Comparison of ENCODE assay signal across 17 cellular contexts in the genomic region with DNA sequence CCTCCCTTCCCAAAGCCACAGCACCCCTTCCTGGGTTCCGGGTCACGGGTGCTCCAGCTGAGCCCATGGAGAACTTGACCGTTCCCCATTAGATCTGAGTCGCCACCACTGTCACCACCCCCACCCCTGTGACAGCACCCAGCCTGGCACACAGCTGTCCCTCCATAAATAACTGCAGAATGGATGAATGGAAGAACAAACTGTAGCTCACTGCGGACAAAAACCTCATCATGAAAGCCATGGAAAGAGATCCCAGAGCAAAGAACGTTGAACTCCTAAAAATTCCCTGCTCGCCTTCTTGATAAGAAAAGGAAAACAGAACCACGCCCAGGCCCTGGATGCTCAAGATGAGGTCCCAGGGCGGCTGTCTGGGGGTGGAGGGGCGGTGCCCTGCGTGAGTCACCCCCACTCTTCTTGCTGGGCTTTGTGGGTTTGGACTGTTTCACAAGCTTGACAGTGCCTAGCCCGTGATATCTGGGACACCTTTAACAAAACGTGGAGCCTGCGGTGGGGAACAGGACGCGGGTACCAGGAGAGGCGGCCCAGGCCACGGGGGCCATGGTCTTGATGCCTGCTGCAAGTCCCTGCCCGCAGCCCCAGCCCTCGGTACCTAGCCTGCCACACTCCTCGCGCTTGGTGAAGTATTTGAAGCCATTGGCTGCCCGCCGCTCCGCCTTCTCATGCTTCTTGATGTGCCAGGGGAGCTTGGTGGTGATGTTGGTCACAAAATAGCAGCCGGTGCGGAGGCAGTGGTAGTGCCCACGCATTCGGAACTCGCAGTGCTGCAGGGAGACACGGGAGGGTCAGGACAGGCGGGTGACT.
DNase-seq lines count a peak whose midpoint lies in the region; ATAC-seq and TF ChIP-seq lines count a peak whose summit lies in the region.
"Had no signal": no experiment of that assay in that cellular context is flagged by ENCODE, and none has a peak within 500 bp of the region (broad histone marks: within the 10 kb centered on the region; RNA-seq: fewer than 3 reads in every experiment).

No MANE protein-coding gene starts in this region.

- CTCF ChIA-PET in mammary epithelial cell (lab: Charles Lee; ENCODE audit: low non-redundant PET) = interaction anchor here (0.6 kb wide), 1 partner anchor 9 kb away, joined by 3 read pairs; no protein-coding TSS in a partner anchor

- no peak for TF ChIP-seq POLR2A in sigmoid colon (IDR thresholded peaks at IDR 0.05)

- H3K4me3 ChIP-seq in mammary epithelial cell (replicated peaks in 1 of 3; ENCODE audit: insufficient read depth in 1 of 3, low read depth in 2 of 3, low read length in 3 of 3) (no peak overlapping the region), sigmoid colon (no peak overlapping the region), MM.1S (ENCODE audit: low read length) (no peak overlapping the region)
- H3K4me3 ChIP-seq: GM23338 had no signal

- WGBS in mammary epithelial cell (ENCODE audit: low coverage, missing lambda C conversion rate) = 78% methylated on average over 21 of the region's 32 CpGs
- WGBS in sigmoid colon, 2 donors = 87 to 93% methylated on average over 32 of the region's 32 CpGs

- H3K36me3 Mint-ChIP-seq in naive thymus-derived CD8-positive, alpha-beta T cell = peaks cover 0 to 3% (median 0%) of the 10 kb centered on the region in 3 donors
- H3K36me3 Mint-ChIP-seq: natural killer cell treated with Interleukin-12 subunit alpha and Interleukin-12 subunit beta and Interleukin-15 and Interleukin-18, amount 100 ng/mL, for 72 hours had no signal

- DNase-seq in EL = peak; percentile 47
- DNase-seq in HT1080 (ENCODE audit: low read depth) = peak; percentile 56
- peak; percentile 72 for DNase-seq in mammary epithelial cell
- DNase-seq in sigmoid colon = no peak
- no peak for DNase-seq in MM.1S
- no peak for DNase-seq in naive thymus-derived CD8-positive, alpha-beta T cell
- DNase-seq in cardiac septum (ENCODE audit: low spot score) = no peak
- DNase-seq: activated CD8-positive, alpha-beta memory T cell treated with anti-CD3 and anti-CD28 coated beads, Interleukin-2, amount 50 U/mL, for 4 hours; cerebellar nuclear complex; NCI-H774; stimulated activated CD4-positive, alpha-beta T cell treated with anti-CD3 and anti-CD28 coated beads, Interleukin-2, amount 100 ng/mL, for 48 hours had no signal

- H3K9me3 ChIP-seq in mammary epithelial cell (replicated peaks; ENCODE audit: insufficient read depth, low read length) (no peaks in the 10 kb centered on the region), sigmoid colon (no peaks in the 10 kb centered on the region), MM.1S (replicated peaks; ENCODE audit: insufficient read depth, low read length) (no peaks in the 10 kb centered on the region)

- H3K36me3 ChIP-seq in mammary epithelial cell (ENCODE audit: insufficient read depth, low read length) (no peaks in the 10 kb centered on the region), sigmoid colon (peaks cover 17 to 78% (median 48%) of the 10 kb centered on the region in 4 donors), MM.1S (replicated peaks; ENCODE audit: insufficient read depth, low read length) (no peaks in the 10 kb centered on the region)

- no peaks in the 10 kb centered on the region for H3K27me3 ChIP-seq in mammary epithelial cell (ENCODE audit: insufficient read depth, low read length)
- H3K27me3 ChIP-seq in sigmoid colon = peaks cover 0 to under 1% (median 0%) of the 10 kb centered on the region in 3 donors
- H3K27me3 ChIP-seq in MM.1S (replicated peaks; ENCODE audit: insufficient read depth, low read length) = peaks cover 81% of the 10 kb centered on the region

- H3K4me3 Mint-ChIP-seq in naive thymus-derived CD8-positive, alpha-beta T cell = no peak overlapping the region
- H3K4me3 Mint-ChIP-seq: activated naive CD8-positive, alpha-beta T cell; CD4-positive, alpha-beta memory T cell; GM23338; natural killer cell treated with Interleukin-12 subunit alpha and Interleukin-12 subunit beta and Interleukin-15 and Interleukin-18, amount 100 ng/mL, for 72 hours; stimulated activated memory B cell treated with anti-CD40 and anti-IgM and Interleukin-4, amounts not matched to agents 10 μg/mL and 1 μg/mL and 100 μg/mL, for 72 hours had no signal

- in situ Hi-C loops in mammary epithelial cell (cut with MboI; ENCODE audit: low sequenced_read_pairs in 2 of 2) = no loop called here

- H3K79me2 ChIP-seq in mammary epithelial cell (ENCODE audit: insufficient read depth, low read length) = no peaks in the 10 kb centered on the region
- H3K79me2 ChIP-seq in MM.1S (ENCODE audit: low read length) = no peaks in the 10 kb centered on the region

- H4K20me1 ChIP-seq in mammary epithelial cell (ENCODE audit: insufficient read depth, low read length) = no peaks in the 10 kb centered on the region
- no peaks in the 10 kb centered on the region; the same call in 1 of the 2 replicates for H4K20me1 ChIP-seq in MM.1S (ENCODE audit: insufficient read depth, low read length)

- TF ChIP-seq CTCF in mammary epithelial cell (conservative IDR thresholded peaks at IDR 0.05 in 1 of 2, IDR thresholded peaks at IDR 0.05 in 1 of 2; ENCODE audit: extremely low read depth in 1 of 2, insufficient read depth in 1 of 2, low read depth in 1 of 2, low read length in 2 of 2) (no peak), sigmoid colon (IDR thresholded peaks at IDR 0.05) (no peak), MM.1S (IDR thresholded peaks at IDR 0.05; ENCODE audit: low read length) (no peak)

- no peaks in the 10 kb centered on the region for H3K9me2 ChIP-seq in MM.1S (replicated peaks; ENCODE audit: insufficient read depth, low read length)

- no peak overlapping the region for H3K27ac Mint-ChIP-seq in naive thymus-derived CD8-positive, alpha-beta T cell
- H3K27ac Mint-ChIP-seq: activated naive CD8-positive, alpha-beta T cell; GM23338; natural killer cell treated with Interleukin-12 subunit alpha and Interleukin-12 subunit beta and Interleukin-15 and Interleukin-18, amount 100 ng/mL, for 72 hours; stimulated activated memory B cell treated with anti-CD40 and anti-IgM and Interleukin-4, amounts not matched to agents 10 μg/mL and 1 μg/mL and 100 μg/mL, for 72 hours had no signal

- H3K27me3 Mint-ChIP-seq in naive thymus-derived CD8-positive, alpha-beta T cell = no peaks in the 10 kb centered on the region
- H3K27me3 Mint-ChIP-seq: activated naive CD8-positive, alpha-beta T cell; CD4-positive, alpha-beta memory T cell; natural killer cell treated with Interleukin-12 subunit alpha and Interleukin-12 subunit beta and Interleukin-15 and Interleukin-18, amount 100 ng/mL, for 72 hours; stimulated activated memory B cell treated with anti-CD40 and anti-IgM and Interleukin-4, amounts not matched to agents 10 μg/mL and 1 μg/mL and 100 μg/mL, for 72 hours had no signal

- H3K4me1 Mint-ChIP-seq in naive thymus-derived CD8-positive, alpha-beta T cell = no peaks in the 10 kb centered on the region
- H3K4me1 Mint-ChIP-seq: CD4-positive, alpha-beta memory T cell; stimulated activated memory B cell treated with anti-CD40 and anti-IgM and Interleukin-4, amounts not matched to agents 10 μg/mL and 1 μg/mL and 100 μg/mL, for 72 hours had no signal

- H3F3A ChIP-seq in MM.1S (ENCODE audit: insufficient read depth, low read length) = no peaks in the 10 kb centered on the region

- H3K9ac ChIP-seq in mammary epithelial cell (ENCODE audit: insufficient read depth, low read length) = no peak overlapping the region
- no peak overlapping the region for H3K9ac ChIP-seq in MM.1S (ENCODE audit: low read length)

- H3K9me3 Mint-ChIP-seq in naive thymus-derived CD8-positive, alpha-beta T cell = no peaks in the 10 kb centered on the region
- H3K9me3 Mint-ChIP-seq: CD4-positive, alpha-beta memory T cell; GM23338; natural killer cell treated with Interleukin-12 subunit alpha and Interleukin-12 subunit beta and Interleukin-15 and Interleukin-18, amount 100 ng/mL, for 72 hours; stimulated activated memory B cell treated with anti-CD40 and anti-IgM and Interleukin-4, amounts not matched to agents 10 μg/mL and 1 μg/mL and 100 μg/mL, for 72 hours had no signal

- no peak for ATAC-seq in GM21528 (IDR thresholded peaks at IDR 0.05; ENCODE audit: low FRiP score, unreplicated experiment)
- ATAC-seq in naive thymus-derived CD8-positive, alpha-beta T cell = no peak
- ATAC-seq: GM23338; natural killer cell treated with Interleukin-12 subunit alpha and Interleukin-12 subunit beta and Interleukin-15 and Interleukin-18, amount 100 ng/mL, for 72 hours; stimulated activated memory B cell treated with anti-CD40 and anti-IgM and Interleukin-4, amounts not matched to agents 10 μg/mL and 1 μg/mL and 100 μg/mL, for 72 hours had no signal

- TF ChIP-seq EP300 in sigmoid colon (IDR thresholded peaks at IDR 0.05) = no peak

- H2AFZ ChIP-seq in mammary epithelial cell (ENCODE audit: low read depth, low read length) (no peak overlapping the region), MM.1S (ENCODE audit: low read length) (no peak overlapping the region)
- H2AFZ ChIP-seq: GM23338 had no signal

- dilution Hi-C loops in mammary epithelial cell (cut with HindIII; ENCODE audit: low sequenced_read_pairs) = no loop called here

- H3K4me2 ChIP-seq in mammary epithelial cell (ENCODE audit: insufficient read depth, low read depth, low read length) = peak overlapping the region; percentile 9
- H3K4me2 ChIP-seq in MM.1S (ENCODE audit: low read depth, low read length) = no peak overlapping the region
- H3K4me2 ChIP-seq: GM23338 had no signal

- BruUV-seq in mammary epithelial cell (replicated peaks; lab: Mats Ljungman, UMichigan) = no TSS peak

- H3K4me1 ChIP-seq in mammary epithelial cell (ENCODE audit: insufficient read depth, low read length) = peaks cover 19% of the 10 kb centered on the region
- H3K4me1 ChIP-seq in sigmoid colon = peaks cover 0 to 70% (median 50%) of the 10 kb centered on the region in 4 donors
- H3K4me1 ChIP-seq in MM.1S (ENCODE audit: low read length) = no peaks in the 10 kb centered on the region

- intact Hi-C loops in mammary epithelial cell (cut with micrococcal nuclease) = no loop called here
- intact Hi-C loops in sigmoid colon (cut with DNase I) = loop anchor here (5.0 kb wide), 1 partner anchor 148 kb away; no protein-coding TSS in a partner anchor
- intact Hi-C loops in cardiac septum (cut with DNase I) = loop anchor here (5.0 kb wide), 2 partner anchors 127 to 223 kb away; no protein-coding TSS in a partner anchor

- POLR2A ChIA-PET in naive thymus-derived CD8-positive, alpha-beta T cell (lab: Charles Lee) = no interaction called here

- H3K27ac ChIP-seq in mammary epithelial cell (ENCODE audit: insufficient read depth, low read depth, low read length) (no peak overlapping the region), sigmoid colon (peak overlapping the region in 3 of 4 donors; percentile 77 to 88 (median 85)), MM.1S (ENCODE audit: low read length) (no peak overlapping the region)

Comparison
In these comparisons a context has a peak if more than half of its experiments do, and no peak if none do; other contexts are left out.
1. DNase-seq: peak in EL (single experiment), HT1080 (single experiment) and mammary epithelial cell (single experiment); none in sigmoid colon (single experiment), MM.1S (single experiment), naive thymus-derived CD8-positive, alpha-beta T cell (0 of 10) and cardiac septum (single experiment).
2. H3K27ac ChIP-seq: peak in sigmoid colon (3 of 4); none in mammary epithelial cell (single experiment) and MM.1S (single experiment).